8 cellular contexts compared by ENCODE assay signal in the genomic region with DNA sequence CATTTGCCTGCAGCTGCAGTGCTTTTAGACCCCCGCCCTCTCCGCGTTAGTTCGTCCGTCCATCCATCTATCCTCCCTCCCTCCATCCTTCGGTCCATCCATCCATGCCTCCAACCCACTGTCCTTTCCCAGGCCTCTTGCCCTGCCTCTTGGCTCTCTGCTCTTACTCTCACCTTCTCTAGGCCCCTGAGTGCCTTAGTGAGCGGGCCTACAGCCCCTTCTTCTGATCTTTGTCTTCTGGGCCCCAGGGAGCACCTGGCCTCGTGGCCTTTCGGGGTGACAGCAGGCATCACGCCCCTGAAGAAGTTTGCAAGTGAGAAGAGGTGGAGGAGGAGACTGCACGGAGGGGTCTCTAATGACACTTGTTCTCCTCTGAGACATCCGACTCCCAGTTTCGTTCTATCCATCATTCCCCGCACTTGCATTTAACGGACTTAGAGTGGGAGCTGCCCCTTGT. TPM values are rescaled to one million over a fixed set of nuclear protein-coding genes. Genes with fewer than 3 reads are reported as not detected.
DNase-seq lines count a peak whose midpoint lies in the region; ATAC-seq and TF ChIP-seq lines count a peak whose summit lies in the region.

No MANE protein-coding gene starts in this region.

- H3K4me3 Mint-ChIP-seq in CD4-positive, alpha-beta T cell: peak overlapping the region; percentile 93
- H3K4me3 Mint-ChIP-seq in naive thymus-derived CD8-positive, alpha-beta T cell: peak overlapping the region; percentile 88 to 99 (median 96)

- H3K27me3 Mint-ChIP-seq in CD4-positive, alpha-beta T cell: no peaks in the 10 kb centered on the region
- H3K27me3 Mint-ChIP-seq in naive thymus-derived CD8-positive, alpha-beta T cell: peaks cover 0 to 7% (median 4%) of the 10 kb centered on the region in 5 donors

- DNase-seq in CD4-positive, alpha-beta T cell: no peak
- DNase-seq in MG63 (peak; percentile 39), colonic mucosa (no peak), AG08395 (ENCODE audit: low spot score) (no peak), posterior cingulate gyrus (no peak), NK-92 (lab: John Stamatoyannopoulos, UW; ENCODE audit: unreplicated experiment) (no peak)
- peak in 1 of 10 donors; percentile 59 for DNase-seq in naive thymus-derived CD8-positive, alpha-beta T cell
- no peak for DNase-seq in stimulated activated naive CD4-positive, alpha-beta T cell treated with Interleukin-2 at 50 U/mL for 16 hours (lab: John Stamatoyannopoulos, UW)

- no peak overlapping the region for H3K27ac ChIP-seq in CD4-positive, alpha-beta T cell (ENCODE audit: low read depth, low read length)
- no peak overlapping the region for H3K27ac ChIP-seq in colonic mucosa

- H3K36me3 ChIP-seq in MG63: peaks cover 34% of the 10 kb centered on the region
- no peaks in the 10 kb centered on the region for H3K36me3 ChIP-seq in colonic mucosa

- ATAC-seq in CD4-positive, alpha-beta T cell (ENCODE audit: poor library complexity): no peak
- no peak for ATAC-seq in naive thymus-derived CD8-positive, alpha-beta T cell

- no peaks in the 10 kb centered on the region for H3K9me3 Mint-ChIP-seq in CD4-positive, alpha-beta T cell
- H3K9me3 Mint-ChIP-seq in naive thymus-derived CD8-positive, alpha-beta T cell: no peaks in the 10 kb centered on the region

- POLR2A ChIA-PET in CD4-positive, alpha-beta T cell (lab: Charles Lee): interaction anchor here (0.6 to 4.7 kb wide), 21 partner anchors 8 to 550 kb away, joined by 3 to 76 read pairs (median 7); a partner anchor contains a TSS
- POLR2A ChIA-PET in naive thymus-derived CD8-positive, alpha-beta T cell (lab: Charles Lee): interaction anchor here (0.6 to 4.9 kb wide), 17 partner anchors 9 to 835 kb away, joined by 3 to 55 read pairs (median 6); a partner anchor contains a TSS

- H3K9ac ChIP-seq in colonic mucosa (ENCODE audit: low read depth in 2 of 2, low read length in 2 of 2): peak overlapping the region; percentile 32 to 63

- peaks cover 11% of the 10 kb centered on the region for H3K4me1 ChIP-seq in colonic mucosa

- no peak for TF ChIP-seq CTCF in CD4-positive, alpha-beta T cell (IDR thresholded peaks at IDR 0.05)
- TF ChIP-seq CTCF in colonic mucosa (IDR thresholded peaks at IDR 0.05): no peak

- peak overlapping the region; percentile 87 for H3K27ac Mint-ChIP-seq in CD4-positive, alpha-beta T cell
- peak overlapping the region; percentile 85 to 96 (median 91) for H3K27ac Mint-ChIP-seq in naive thymus-derived CD8-positive, alpha-beta T cell

- H3K4me1 Mint-ChIP-seq in CD4-positive, alpha-beta T cell (ENCODE audit: low read depth): peaks cover 39% of the 10 kb centered on the region
- H3K4me1 Mint-ChIP-seq in naive thymus-derived CD8-positive, alpha-beta T cell: peaks cover 22 to 41% (median 35%) of the 10 kb centered on the region in 4 donors

- H3K36me3 Mint-ChIP-seq in CD4-positive, alpha-beta T cell (ENCODE audit: low read depth): peaks cover 24% of the 10 kb centered on the region
- peaks cover 0 to 13% (median 0%) of the 10 kb centered on the region in 3 donors for H3K36me3 Mint-ChIP-seq in naive thymus-derived CD8-positive, alpha-beta T cell

- intact Hi-C loops in CD4-positive, alpha-beta T cell (cut with DNase I, micrococcal nuclease): loop anchor here (1.0 to 10.0 kb wide), 6 partner anchors 58 to 370 kb away; a partner anchor contains a TSS
- intact Hi-C loops in colonic mucosa (cut with DNase I): no loop called here
- intact Hi-C loops in posterior cingulate gyrus (cut with DNase I): no loop called here

- no peaks in the 10 kb centered on the region for H3K27me3 ChIP-seq in CD4-positive, alpha-beta T cell (ENCODE audit: control insufficient read depth, insufficient read depth, low read length)
- H3K27me3 ChIP-seq in MG63 (peaks cover 19% of the 10 kb centered on the region), colonic mucosa (no peaks in the 10 kb centered on the region)

- no peaks in the 10 kb centered on the region for H3K9me3 ChIP-seq in CD4-positive, alpha-beta T cell (ENCODE audit: control insufficient read depth, low read length)
- H3K9me3 ChIP-seq in MG63 (no peaks in the 10 kb centered on the region), colonic mucosa (no peaks in the 10 kb centered on the region)

- CTCF ChIA-PET in CD4-positive, alpha-beta T cell (lab: Charles Lee): interaction anchor here (1.0 to 4.3 kb wide), 3 partner anchors 9 to 64 kb away, joined by 6 to 30 read pairs (median 20); a partner anchor contains a TSS

- H3K4me3 ChIP-seq in MG63 (peak overlapping the region; percentile 95), colonic mucosa (peak overlapping the region; percentile 66)

RNA-seq across cellular contexts. Expression of a gene that starts 0.8 kb away (rescaled TPM):
- total RNA-seq in CD4-positive, alpha-beta T cell: 10 to 100 TPM; 11.8 to 13.1 TPM
- total RNA-seq in MG63 (2014; rRNA removed; shearing (Covaris generic); ENCODE audit: low replicate concordance): 3.9 and 10.4 TPM in 2 replicates
- 1 to 10 TPM; 2.3 to 4.0 TPM for total RNA-seq in colonic mucosa
- 10 to 100 TPM; 12.7 to 14.1 TPM for total RNA-seq in naive thymus-derived CD8-positive, alpha-beta T cell
- 10 to 100 TPM in 1 of 3 donors, 1 to 10 TPM in 2; 4.3 to 10.7 (median 8.6) TPM for polyA plus RNA-seq in naive thymus-derived CD8-positive, alpha-beta T cell

RNA-seq across cellular contexts. Expression of a gene that starts 9.3 kb away (rescaled TPM):
- total RNA-seq in CD4-positive, alpha-beta T cell: 10 to 100 TPM; 12.0 to 15.0 TPM
- 2.2 and 6.7 TPM in 2 replicates for total RNA-seq in MG63 (2014; rRNA removed; shearing (Covaris generic); ENCODE audit: low replicate concordance)
- 10 to 100 TPM in 1 of 2 donors, 1 to 10 TPM in 1; 8.1 to 12.5 TPM for total RNA-seq in colonic mucosa
- total RNA-seq in naive thymus-derived CD8-positive, alpha-beta T cell: 10 to 100 TPM; 29.5 to 33.6 TPM
- 10 to 100 TPM; 12.4 to 20.2 (median 13.9) TPM for polyA plus RNA-seq in naive thymus-derived CD8-positive, alpha-beta T cell

RNA-seq across cellular contexts. Expression of a gene that starts 18.2 kb away (rescaled TPM):
- total RNA-seq in CD4-positive, alpha-beta T cell: not detected
- 0.46 TPM in 1 of 2 replicates, not detected in the other for total RNA-seq in MG63 (2014; rRNA removed; shearing (Covaris generic); ENCODE audit: low replicate concordance)
- total RNA-seq in colonic mucosa: under 1 TPM; 0.12 to 0.35 TPM
- total RNA-seq in naive thymus-derived CD8-positive, alpha-beta T cell: not detected
- under 1 TPM in 1 of 3 donors, not detected in 2; 0.22 TPM for polyA plus RNA-seq in naive thymus-derived CD8-positive, alpha-beta T cell

RNA-seq across cellular contexts. Expression of a gene that starts 25.0 kb away (rescaled TPM):
- 10 to 100 TPM; 16.9 TPM for total RNA-seq in CD4-positive, alpha-beta T cell
- 0.20 and 1.3 TPM in 2 replicates for total RNA-seq in MG63 (2014; rRNA removed; shearing (Covaris generic); ENCODE audit: low replicate concordance)
- 1 to 10 TPM; 2.5 to 3.9 TPM for total RNA-seq in colonic mucosa
- total RNA-seq in naive thymus-derived CD8-positive, alpha-beta T cell: 10 to 100 TPM; 32.8 to 33.3 TPM
- 10 to 100 TPM; 17.8 to 42.2 (median 25.4) TPM for polyA plus RNA-seq in naive thymus-derived CD8-positive, alpha-beta T cell

RNA-seq across cellular contexts. Expression of a gene that starts 55.1 kb away (rescaled TPM):
- total RNA-seq in CD4-positive, alpha-beta T cell: under 1 TPM; 0.53 to 0.85 TPM
- not detected in 2 replicates for total RNA-seq in MG63 (2014; rRNA removed; shearing (Covaris generic); ENCODE audit: low replicate concordance)
- total RNA-seq in colonic mucosa: not detected
- 1 to 10 TPM; 1.0 to 1.2 TPM for total RNA-seq in naive thymus-derived CD8-positive, alpha-beta T cell
- polyA plus RNA-seq in naive thymus-derived CD8-positive, alpha-beta T cell: 1 to 10 TPM in 1 of 3 donors, under 1 TPM in 1, not detected in 1; 0.71 to 1.1 TPM

Comparison
In these comparisons a context has a peak if more than half of its experiments do, and no peak if none do; other contexts are left out.
1. intact Hi-C loops: an anchor here in CD4-positive, alpha-beta T cell (1.0 to 10.0 kb wide); none called in colonic mucosa and posterior cingulate gyrus.